10 cellular contexts compared by ENCODE assay signal in the genomic region with DNA sequence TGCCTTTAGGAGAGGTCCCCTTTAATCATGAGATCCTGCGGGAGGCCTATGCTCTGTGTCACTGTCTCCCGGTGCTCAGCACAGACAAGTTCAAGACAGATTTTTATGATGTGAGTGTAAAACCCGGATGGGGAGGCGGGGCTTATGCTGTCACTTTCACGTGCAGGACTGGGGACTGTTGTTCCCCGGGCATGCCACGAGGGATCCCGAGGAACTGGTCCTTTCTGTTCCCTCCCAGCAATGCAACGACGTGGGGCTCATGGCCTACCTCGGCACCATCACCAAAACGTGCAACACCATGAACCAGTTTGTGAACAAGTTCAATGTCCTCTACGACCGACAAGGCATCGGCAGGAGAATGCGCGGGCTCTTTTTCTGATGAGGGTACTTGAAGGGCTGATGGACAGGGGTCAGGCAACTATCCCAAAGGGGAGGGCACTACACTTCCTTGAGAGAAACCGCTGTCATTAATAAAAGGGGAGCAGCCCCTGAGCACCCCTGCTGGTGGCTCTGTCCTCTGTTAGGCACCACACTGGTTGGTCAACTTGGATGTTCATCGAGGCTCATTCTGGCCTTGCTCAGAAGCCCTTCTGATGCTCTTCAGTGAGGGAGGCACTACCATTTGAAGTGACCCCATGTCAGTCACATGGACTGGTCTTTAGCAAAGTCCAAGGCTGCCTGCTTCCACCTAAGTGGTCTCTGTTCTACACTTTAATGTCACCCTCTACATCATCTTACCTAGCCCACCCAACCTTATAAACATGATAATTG. TPM values are rescaled to one million over a fixed set of nuclear protein-coding genes. Genes with fewer than 3 reads are reported as not detected.
DNase-seq lines count a peak whose midpoint lies in the region; ATAC-seq and TF ChIP-seq lines count a peak whose summit lies in the region.
"Had no signal": no experiment of that assay in that cellular context is flagged by ENCODE, and none has a peak within 500 bp of the region (broad histone marks: within the 10 kb centered on the region; RNA-seq: fewer than 3 reads in every experiment).

No MANE protein-coding gene starts in this region.

- no peak for TF ChIP-seq POLR2A in upper lobe of left lung (IDR thresholded peaks at IDR 0.05)

- H3K9me3 ChIP-seq in Loucy (ENCODE audit: insufficient read depth, low read depth, low read length), result no peaks in the 10 kb centered on the region
- no peaks in the 10 kb centered on the region for H3K9me3 ChIP-seq in osteoblast (ENCODE audit: low read depth, low read length)
- no peaks in the 10 kb centered on the region for H3K9me3 ChIP-seq in upper lobe of left lung

- peak; percentile 21; the same call in 1 of the 2 replicates for TF ChIP-seq CTCF in Loucy (conservative IDR thresholded peaks at IDR 0.05; ENCODE audit: low read length)
- TF ChIP-seq CTCF in astrocyte of the cerebellum (IDR thresholded peaks at IDR 0.05; ENCODE audit: low read depth, low read length, missing control alignments), result peak; percentile 18
- TF ChIP-seq CTCF in osteoblast (IDR thresholded peaks at IDR 0.05; ENCODE audit: extremely low read depth, low read depth, low read length), result peak; percentile 9
- TF ChIP-seq CTCF in upper lobe of left lung (IDR thresholded peaks at IDR 0.05), result no peak

- H3K27me3 Mint-ChIP-seq in activated CD4-positive, alpha-beta T cell treated with anti-CD3 and anti-CD28 coated beads, Interleukin-2, amount 10 ng/mL, durations not matched to agents 7 days and 5 days, result no peaks in the 10 kb centered on the region

- POLR2A ChIA-PET in activated CD4-positive, alpha-beta T cell treated with anti-CD3 and anti-CD28 coated beads, Interleukin-2, amount 10 ng/mL, durations not matched to agents 7 days and 5 days (lab: Charles Lee), result interaction anchor here (1.3 kb wide), 1 partner anchor 9 kb away, joined by 10 read pairs; a partner anchor contains a TSS

- H3K9me2 ChIP-seq in Loucy (replicated peaks; ENCODE audit: low read depth, low read length), result no peaks in the 10 kb centered on the region

- H3K9me3 Mint-ChIP-seq in activated CD4-positive, alpha-beta T cell treated with anti-CD3 and anti-CD28 coated beads, Interleukin-2, amount 10 ng/mL, durations not matched to agents 7 days and 5 days, result no peaks in the 10 kb centered on the region

- H3K4me3 Mint-ChIP-seq in activated CD4-positive, alpha-beta T cell treated with anti-CD3 and anti-CD28 coated beads, Interleukin-2, amount 10 ng/mL, durations not matched to agents 7 days and 5 days, result no peak overlapping the region

- no peak overlapping the region for H3K4me3 ChIP-seq in Loucy (ENCODE audit: low read length, poor library complexity, severe bottlenecking)
- H3K4me3 ChIP-seq in astrocyte of the cerebellum (ENCODE audit: low read depth, low read length), result no peak overlapping the region
- H3K4me3 ChIP-seq in osteoblast (ENCODE audit: insufficient read depth, low read length), result no peak overlapping the region
- H3K4me3 ChIP-seq in upper lobe of left lung, result no peak overlapping the region

- H3K9ac ChIP-seq in Loucy (ENCODE audit: low read depth, low read length, poor library complexity, severe bottlenecking), result no peak overlapping the region

- CTCF ChIA-PET in activated CD4-positive, alpha-beta T cell treated with anti-CD3 and anti-CD28 coated beads, Interleukin-2, amount 10 ng/mL, durations not matched to agents 7 days and 5 days (lab: Charles Lee), result interaction anchor here (0.8 to 1.4 kb wide), 2 partner anchors 8 to 9 kb away, joined by 7 read pairs; no protein-coding TSS in a partner anchor

- peaks cover 50% of the 10 kb centered on the region for H4K20me1 ChIP-seq in Loucy (ENCODE audit: insufficient read depth, low read length, poor library complexity, severe bottlenecking)
- peaks cover 7% of the 10 kb centered on the region for H4K20me1 ChIP-seq in osteoblast (ENCODE audit: insufficient read depth, low read length)

- H3K4me1 Mint-ChIP-seq in activated CD4-positive, alpha-beta T cell treated with anti-CD3 and anti-CD28 coated beads, Interleukin-2, amount 10 ng/mL, durations not matched to agents 7 days and 5 days, result peaks cover 46% of the 10 kb centered on the region

- H3K36me3 Mint-ChIP-seq in activated CD4-positive, alpha-beta T cell treated with anti-CD3 and anti-CD28 coated beads, Interleukin-2, amount 10 ng/mL, durations not matched to agents 7 days and 5 days (ENCODE audit: low read depth), result peaks cover 68% of the 10 kb centered on the region

- H3K4me1 ChIP-seq in Loucy (ENCODE audit: insufficient read depth, low read length, poor library complexity, severe bottlenecking) (peaks cover 19% of the 10 kb centered on the region), osteoblast (ENCODE audit: insufficient read depth, low read length) (peaks cover 30% of the 10 kb centered on the region), upper lobe of left lung (peaks cover 12 to 21% (median 17%) of the 10 kb centered on the region in 4 donors)

- no peak for DNase-seq in activated CD4-positive, alpha-beta T cell treated with anti-CD3 and anti-CD28 coated beads, Interleukin-2, amount 10 ng/mL, durations not matched to agents 7 days and 5 days
- no peak for DNase-seq in activated CD4-positive, alpha-beta T cell treated with anti-CD3 and anti-CD28 coated beads, Interleukin-2, amount 50 U/mL, for 1 hour
- no peak for DNase-seq in astrocyte of the cerebellum (ENCODE audit: low read depth)
- DNase-seq in osteoblast (ENCODE audit: insufficient read length, low spot score, missing footprints), result no peak
- no peak for DNase-seq in upper lobe of left lung
- DNase-seq: cortex of kidney, left colon had no signal

- H3K79me2 ChIP-seq in Loucy (ENCODE audit: insufficient read depth, low read length), result peaks cover 65% of the 10 kb centered on the region
- peaks cover 41% of the 10 kb centered on the region for H3K79me2 ChIP-seq in osteoblast (ENCODE audit: insufficient read depth, low read length)

- 60 to 71% methylated on average over 8 to 19 of the region's 19 CpGs for WGBS in upper lobe of left lung, 2 donors

- peak overlapping the region; percentile 41 for H3K27ac Mint-ChIP-seq in activated CD4-positive, alpha-beta T cell treated with anti-CD3 and anti-CD28 coated beads, Interleukin-2, amount 10 ng/mL, durations not matched to agents 7 days and 5 days

- H2AFZ ChIP-seq in Loucy (ENCODE audit: low read length) (no peak overlapping the region), osteoblast (ENCODE audit: low read length) (no peak overlapping the region)

- H3K27me3 ChIP-seq in Loucy (ENCODE audit: insufficient read depth, low read length, poor library complexity, severe bottlenecking) (no peaks in the 10 kb centered on the region), osteoblast (ENCODE audit: insufficient read depth, low read length) (no peaks in the 10 kb centered on the region), upper lobe of left lung (no peaks in the 10 kb centered on the region)

- peaks cover 26% of the 10 kb centered on the region; the same call in 1 of the 2 replicates for H3F3A ChIP-seq in Loucy (ENCODE audit: low read depth)

- H3K4me2 ChIP-seq in Loucy (ENCODE audit: low read depth, low read length, poor library complexity, severe bottlenecking), result no peak overlapping the region
- H3K4me2 ChIP-seq in osteoblast (ENCODE audit: insufficient read depth, low read length), result no peak overlapping the region

- H3K27ac ChIP-seq in osteoblast (ENCODE audit: low read depth, low read length), result peak overlapping the region; percentile 84
- H3K27ac ChIP-seq in upper lobe of left lung, result no peak overlapping the region

- ATAC-seq in GM18519 (IDR thresholded peaks at IDR 0.05; ENCODE audit: low FRiP score, unreplicated experiment) (no peak), upper lobe of left lung (ENCODE audit: low FRiP score in 2 of 2) (no peak), HG02970 (IDR thresholded peaks at IDR 0.05; ENCODE audit: low FRiP score, unreplicated experiment) (no peak)
- ATAC-seq: left colon had no signal

- TF ChIP-seq EP300 in upper lobe of left lung (IDR thresholded peaks at IDR 0.05), result no peak

- H3K36me3 ChIP-seq in Loucy (ENCODE audit: insufficient read depth, low read length), result peaks cover 59% of the 10 kb centered on the region
- H3K36me3 ChIP-seq in osteoblast (ENCODE audit: insufficient read depth, low read length), result peaks cover 64% of the 10 kb centered on the region
- H3K36me3 ChIP-seq in upper lobe of left lung, result peaks cover 44 to 61% (median 60%) of the 10 kb centered on the region in 4 donors

- in situ Hi-C loops in astrocyte of the cerebellum (cut with HindIII; ENCODE audit: low sequenced_read_pairs), result no loop called here

RNA-seq across cellular contexts. Expression of a gene that starts 2.8 kb away (rescaled TPM):
- total RNA-seq in activated CD4-positive, alpha-beta T cell treated with anti-CD3 and anti-CD28 coated beads, Interleukin-2, amount 10 ng/mL, durations not matched to agents 7 days and 5 days, result 10 to 100 TPM; 80.6 to 97.1 TPM
- total RNA-seq in osteoblast, result 42.4 and 45.6 TPM in 2 replicates
- total RNA-seq in upper lobe of left lung, result 100 to 1,000 TPM in 1 of 6 donors, 10 to 100 TPM in 5; 23.4 to 217 (median 53.9) TPM

RNA-seq across cellular contexts. Expression of a gene that starts 9.6 kb away (rescaled TPM):
- total RNA-seq in activated CD4-positive, alpha-beta T cell treated with anti-CD3 and anti-CD28 coated beads, Interleukin-2, amount 10 ng/mL, durations not matched to agents 7 days and 5 days, result 100 to 1,000 TPM; 292 to 321 TPM
- total RNA-seq in osteoblast, result 28.6 and 31.2 TPM in 2 replicates
- 10 to 100 TPM; 29.3 to 78.6 (median 44.1) TPM for total RNA-seq in upper lobe of left lung

RNA-seq across cellular contexts. Expression of a gene that starts 9.8 kb away (rescaled TPM):
- total RNA-seq in activated CD4-positive, alpha-beta T cell treated with anti-CD3 and anti-CD28 coated beads, Interleukin-2, amount 10 ng/mL, durations not matched to agents 7 days and 5 days, result 10 to 100 TPM; 13.1 to 14.1 TPM
- total RNA-seq in osteoblast, result 19.5 and 20.0 TPM in 2 replicates
- total RNA-seq in upper lobe of left lung, result 100 to 1,000 TPM in 1 of 6 donors, 10 to 100 TPM in 5; 17.3 to 142 (median 19.4) TPM

RNA-seq across cellular contexts. Expression of a gene that starts 10.1 kb away (rescaled TPM):
- 10 to 100 TPM; 24.5 to 28.3 TPM for total RNA-seq in activated CD4-positive, alpha-beta T cell treated with anti-CD3 and anti-CD28 coated beads, Interleukin-2, amount 10 ng/mL, durations not matched to agents 7 days and 5 days
- total RNA-seq in osteoblast (30.4 and 33.9 TPM in 2 replicates), upper lobe of left lung (10 to 100 TPM; 18.4 to 50.3 (median 22.8) TPM)

RNA-seq across cellular contexts. Expression of a gene that starts 27.6 kb away (rescaled TPM):
- total RNA-seq in activated CD4-positive, alpha-beta T cell treated with anti-CD3 and anti-CD28 coated beads, Interleukin-2, amount 10 ng/mL, durations not matched to agents 7 days and 5 days, result 10 to 100 TPM; 60.1 to 65.5 TPM
- total RNA-seq in osteoblast (33.3 and 36.2 TPM in 2 replicates), upper lobe of left lung (10 to 100 TPM; 33.4 to 76.5 (median 53.0) TPM)

Comparison
In these comparisons a context has a peak if more than half of its experiments do, and no peak if none do; other contexts are left out.
1. CTCF ChIP-seq: peak in Loucy (single experiment), astrocyte of the cerebellum (single experiment) and osteoblast (single experiment); none in upper lobe of left lung (0 of 6).